ENCODE assay signal across 26 cellular contexts in genomic region chr1:114554577-114554976, GRCh38. TPM values are rescaled to one million over a fixed set of nuclear protein-coding genes. Genes with fewer than 3 reads are reported as not detected.
DNase-seq lines count a peak whose midpoint lies in the region; ATAC-seq, FAIRE-seq and TF ChIP-seq lines count a peak whose summit lies in the region.
"Had no signal": no experiment of that assay in that cellular context is flagged by ENCODE, and none has a peak within 500 bp of the region (broad histone marks: within the 10 kb centered on the region; RNA-seq: fewer than 3 reads in every experiment).

No MANE protein-coding gene starts in this region.

- no peaks in the 10 kb centered on the region for H3K4me1 Mint-ChIP-seq in type B pancreatic cell (ENCODE audit: unreplicated experiment)

- no peaks in the 10 kb centered on the region for H3K4me1 ChIP-seq in RWPE2 (ENCODE audit: insufficient read depth, poor library complexity, severe bottlenecking)
- no peaks in the 10 kb centered on the region for H3K4me1 ChIP-seq in foreskin keratinocyte
- H3K4me1 ChIP-seq: BLaER1, SJSA1 had no signal

- no peak for FAIRE-seq in GM12891 (lab: Jason Lieb, UNC)
- FAIRE-seq: G401.6, GM18507, GM19239, H1 had no signal

- no peak overlapping the region for H3K4me3 Mint-ChIP-seq in type B pancreatic cell
- H3K4me3 Mint-ChIP-seq: CD4-positive, alpha-beta T cell had no signal

- H3K9me3 ChIP-seq in RWPE2 (ENCODE audit: severe bottlenecking) = no peaks in the 10 kb centered on the region
- H3K9me3 ChIP-seq: BLaER1, MG63, SJSA1 had no signal

- ATAC-seq in RWPE2 (ENCODE audit: low read depth) = peak; percentile 38; the same call in 1 of the 3 replicates
- peak; percentile 61 for ATAC-seq in foreskin keratinocyte
- no peak for ATAC-seq in GM18907 (IDR thresholded peaks at IDR 0.05; ENCODE audit: unreplicated experiment)
- ATAC-seq: HCT116, Panc1 had no signal

- H3K27ac ChIP-seq in RWPE2 (ENCODE audit: poor library complexity, severe bottlenecking) = no peak overlapping the region
- H3K27ac ChIP-seq in foreskin keratinocyte = no peak overlapping the region
- H3K27ac ChIP-seq: 22Rv1, BLaER1, SJSA1 had no signal

- no peaks in the 10 kb centered on the region for H3K36me3 Mint-ChIP-seq in type B pancreatic cell

- H3K27me3 Mint-ChIP-seq in type B pancreatic cell = no peaks in the 10 kb centered on the region

- no peaks in the 10 kb centered on the region for H3K36me3 ChIP-seq in RWPE2 (ENCODE audit: low read depth)
- H3K36me3 ChIP-seq: BLaER1, MG63, SJSA1 had no signal

- H3K4me3 ChIP-seq in RWPE2 (ENCODE audit: severe bottlenecking) = no peak overlapping the region
- H3K4me3 ChIP-seq: BLaER1, MG63, SJSA1 had no signal

- H3K9me3 Mint-ChIP-seq in type B pancreatic cell = no peaks in the 10 kb centered on the region
- H3K9me3 Mint-ChIP-seq: CD4-positive, alpha-beta T cell had no signal

- H3K27ac Mint-ChIP-seq in type B pancreatic cell = no peak overlapping the region
- H3K27ac Mint-ChIP-seq: CD4-positive, alpha-beta T cell had no signal

- DNase-seq in DMS53 (lab: John Stamatoyannopoulos, UW) = peak; percentile 40
- DNase-seq in DMS53 treated with DMSO at 0.1 percent for 48 hours (lab: John Stamatoyannopoulos, UW; ENCODE audit: unreplicated experiment) = no peak
- DNase-seq in RWPE2 (ENCODE audit: low spot score) = no peak
- DNase-seq in foreskin keratinocyte = peak; percentile 11 to 28
- no peak for DNase-seq in GM12891 (ENCODE audit: insufficient read length, low spot score)
- no peak for DNase-seq in activated CD4-positive, alpha-beta T cell treated with anti-CD3 and anti-CD28 coated beads for 4 hours
- DNase-seq in type B pancreatic cell (ENCODE audit: extremely low spot score, unreplicated experiment) = no peak
- DNase-seq: ACHN; CD4-positive, alpha-beta T cell; COR-L47; IMR-90; MG63; NCI-H1417; NCI-H1694 treated with DMSO at 0.1 percent for 48 hours; NCI-H2081 treated with DMSO at 0.1 percent for 48 hours; NCI-H446 had no signal

- TF ChIP-seq POLR2A in GM12891 (IDR thresholded peaks at IDR 0.05; ENCODE audit: low read depth, low read length) = no peak

- H3K27me3 ChIP-seq in RWPE2 (ENCODE audit: insufficient read depth, poor library complexity, severe bottlenecking) (no peaks in the 10 kb centered on the region), foreskin keratinocyte (no peaks in the 10 kb centered on the region)
- H3K27me3 ChIP-seq: BLaER1, MG63, SJSA1 had no signal

- TF ChIP-seq CTCF in RWPE2 (IDR thresholded peaks at IDR 0.05; ENCODE audit: poor library complexity, severe bottlenecking) (no peak), foreskin keratinocyte (conservative IDR thresholded peaks at IDR 0.05) (no peak), type B pancreatic cell (conservative IDR thresholded peaks at IDR 0.05) (no peak)

TF ChIP-seq in GM12891, 5 proteins besides CTCF, POLR2A, EP300 and RAD21:
- TF ChIP-seq POLR2AphosphoS5 (IDR thresholded peaks at IDR 0.05; ENCODE audit: low read depth, low read length) = no peak
- no peak for TF ChIP-seq TAF1 (IDR thresholded peaks at IDR 0.05; ENCODE audit: low read depth, low read length)
- no peak for TF ChIP-seq PAX5 (IDR thresholded peaks at IDR 0.05; ENCODE audit: insufficient read depth, low read length, severe bottlenecking)
- TF ChIP-seq SPI1 (IDR thresholded peaks at IDR 0.05; ENCODE audit: low read depth, low read length) = no peak
- no peak for TF ChIP-seq POU2F2 (IDR thresholded peaks at IDR 0.05; ENCODE audit: low read depth, low read length)

RNA-seq across cellular contexts. Expression of gene BCAS2, which starts 26.8 kb away (rescaled TPM):
- total RNA-seq in foreskin keratinocyte (56.6 and 57.8 TPM in 2 replicates), type B pancreatic cell (ENCODE audit: low replicate concordance) (42.2 and 45.5 TPM in 2 replicates)
- polyA plus RNA-seq in foreskin keratinocyte = 45.1 and 50.4 TPM in 2 replicates
- 40.4 TPM for polyA plus RNA-seq in GM12891 (2012; ENCODE audit: low read depth, missing spikeins)

RNA-seq across cellular contexts. Expression of gene TRIM33, which starts 43.6 kb away (rescaled TPM):
- total RNA-seq in foreskin keratinocyte (24.8 and 25.7 TPM in 2 replicates), type B pancreatic cell (ENCODE audit: low replicate concordance) (45.8 and 46.6 TPM in 2 replicates)
- polyA plus RNA-seq in foreskin keratinocyte = 8.3 and 8.4 TPM in 2 replicates
- polyA plus RNA-seq in GM12891 (2012; ENCODE audit: low read depth, missing spikeins) = 10.7 TPM

Comparison
In these comparisons a context has a peak if more than half of its experiments do, and no peak if none do; other contexts are left out.
1. DNase-seq: peak in DMS53 (single experiment) and foreskin keratinocyte (2 of 2); none in DMS53 treated with DMSO at 0.1 percent for 48 hours (single experiment), RWPE2 (single experiment), GM12891 (single experiment), activated CD4-positive, alpha-beta T cell treated with anti-CD3 and anti-CD28 coated beads for 4 hours (0 of 2) and type B pancreatic cell (single experiment).